ENCODE assay signal across 8 cellular contexts in genomic region chr10:30687698-30688213, GRCh38. TPM values are rescaled to one million over a fixed set of nuclear protein-coding genes. Genes with fewer than 3 reads are reported as not detected.
A peak's percentile ranks its signal among the peaks of the same experiment; 100 is the strongest.
DNase-seq lines count a peak whose midpoint lies in the region; ATAC-seq and TF ChIP-seq lines count a peak whose summit lies in the region.

No MANE protein-coding gene starts in this region.

- 1% methylated on average over 7 of the region's 7 CpGs for WGBS in lung, 2 donors

- CTCF ChIA-PET in GM10248 (lab: Yijun Ruan, JAX), result interaction anchor here (0.5 to 5.8 kb wide), 44 partner anchors 10 to 1434 kb away, joined by 3 to 46 read pairs (median 4); partner anchors contain the start of genes LYZL2 and ZNF438
- CTCF ChIA-PET in activated CD4-positive, alpha-beta memory T cell treated with anti-CD3 and anti-CD28 coated beads, Interleukin-2, amount 10 ng/mL, durations not matched to agents 7 days and 5 days (lab: Charles Lee), result interaction anchor here (0.7 to 6.1 kb wide), 24 partner anchors 8 to 639 kb away, joined by 3 to 84 read pairs (median 5); partner anchors contain the start of genes ZEB1 and ZNF438

- peak; percentile 77 for ATAC-seq in HG02981 (IDR thresholded peaks at IDR 0.05; ENCODE audit: unreplicated experiment)
- peak; percentile 77 for ATAC-seq in lung (ENCODE audit: insufficient read depth, low FRiP score)

- no peaks in the 10 kb centered on the region for H3K36me3 ChIP-seq in lung (ENCODE audit: control insufficient read depth in 2 of 2, insufficient read depth in 2 of 2, low read length in 2 of 2)

- peaks cover 11% of the 10 kb centered on the region for H3K9me3 Mint-ChIP-seq in activated CD4-positive, alpha-beta memory T cell treated with anti-CD3 and anti-CD28 coated beads, Interleukin-2, amount 10 ng/mL, durations not matched to agents 7 days and 5 days

- H3K4me1 ChIP-seq in lung (ENCODE audit: control insufficient read depth in 2 of 2, insufficient read depth in 2 of 2, low read length in 2 of 2), result no peaks in the 10 kb centered on the region

- TF ChIP-seq CTCF in GM10248 (IDR thresholded peaks at IDR 0.05; ENCODE audit: control extremely low read depth, extremely low read depth, low read depth, missing control alignments) (peak; percentile 87), lung (IDR thresholded peaks at IDR 0.05; ENCODE audit: control extremely low read depth, extremely low read depth) (peak; percentile 58)

- DNase-seq in GM10248 (ENCODE audit: extremely low spot score) (peak; percentile 65), NCI-H748 treated with DMSO at 0.1 percent for 48 hours (lab: John Stamatoyannopoulos, UW) (peak; percentile 36), ecto neural progenitor cell (ENCODE audit: low spot score) (peak; percentile 91), lung (ENCODE audit: low spot score) (peak; percentile 77), mesenteric fat pad (ENCODE audit: low spot score) (no peak)
- peak; percentile 85 for DNase-seq in activated CD4-positive, alpha-beta memory T cell treated with anti-CD3 and anti-CD28 coated beads, Interleukin-2, amount 10 ng/mL, durations not matched to agents 7 days and 5 days
- DNase-seq in stimulated activated CD8-positive, alpha-beta memory T cell treated with anti-CD3 and anti-CD28 coated beads, Interleukin-15, amount 100 ng/mL, for 1 hour (ENCODE audit: low read depth), result peak; percentile 67

- peaks cover 23% of the 10 kb centered on the region for H3K36me3 Mint-ChIP-seq in activated CD4-positive, alpha-beta memory T cell treated with anti-CD3 and anti-CD28 coated beads, Interleukin-2, amount 10 ng/mL, durations not matched to agents 7 days and 5 days (ENCODE audit: low read depth)

- H3K27ac Mint-ChIP-seq in activated CD4-positive, alpha-beta memory T cell treated with anti-CD3 and anti-CD28 coated beads, Interleukin-2, amount 10 ng/mL, durations not matched to agents 7 days and 5 days, result peak overlapping the region; percentile 67

- H3K27ac ChIP-seq in lung (ENCODE audit: low read depth in 1 of 2, low read length in 1 of 2), result no peak overlapping the region

- peaks cover 79% of the 10 kb centered on the region for H3K4me1 Mint-ChIP-seq in activated CD4-positive, alpha-beta memory T cell treated with anti-CD3 and anti-CD28 coated beads, Interleukin-2, amount 10 ng/mL, durations not matched to agents 7 days and 5 days

- POLR2A ChIA-PET in GM10248 (lab: Yijun Ruan, JAX), result no interaction called here
- POLR2A ChIA-PET in activated CD4-positive, alpha-beta memory T cell treated with anti-CD3 and anti-CD28 coated beads, Interleukin-2, amount 10 ng/mL, durations not matched to agents 7 days and 5 days (lab: Charles Lee), result interaction anchor here (0.6 to 12.2 kb wide), 7 partner anchors 9 to 344 kb away, joined by 3 to 149 read pairs (median 3); partner anchors contain the start of gene ZNF438

- H3K27me3 Mint-ChIP-seq in activated CD4-positive, alpha-beta memory T cell treated with anti-CD3 and anti-CD28 coated beads, Interleukin-2, amount 10 ng/mL, durations not matched to agents 7 days and 5 days, result no peaks in the 10 kb centered on the region

- H3K4me3 Mint-ChIP-seq in activated CD4-positive, alpha-beta memory T cell treated with anti-CD3 and anti-CD28 coated beads, Interleukin-2, amount 10 ng/mL, durations not matched to agents 7 days and 5 days, result no peak overlapping the region

- H3K9me3 ChIP-seq in lung (ENCODE audit: control insufficient read depth in 2 of 2, insufficient read depth in 1 of 2, low read length in 1 of 2), result no peaks in the 10 kb centered on the region

- H3K4me3 ChIP-seq in lung, result no peak overlapping the region

- H3K27me3 ChIP-seq in lung (ENCODE audit: control insufficient read depth, insufficient read depth), result no peaks in the 10 kb centered on the region

RNA-seq across cellular contexts. Expression of gene LYZL2, which starts 58.2 kb away (rescaled TPM):
- total RNA-seq in activated CD4-positive, alpha-beta memory T cell treated with anti-CD3 and anti-CD28 coated beads, Interleukin-2, amount 10 ng/mL, durations not matched to agents 7 days and 5 days, result not detected
- total RNA-seq in lung (not detected), mesenteric fat pad (not detected)
- not detected for polyA plus RNA-seq in lung
